ENCODE assay signal across 16 cellular contexts in the genomic region with DNA sequence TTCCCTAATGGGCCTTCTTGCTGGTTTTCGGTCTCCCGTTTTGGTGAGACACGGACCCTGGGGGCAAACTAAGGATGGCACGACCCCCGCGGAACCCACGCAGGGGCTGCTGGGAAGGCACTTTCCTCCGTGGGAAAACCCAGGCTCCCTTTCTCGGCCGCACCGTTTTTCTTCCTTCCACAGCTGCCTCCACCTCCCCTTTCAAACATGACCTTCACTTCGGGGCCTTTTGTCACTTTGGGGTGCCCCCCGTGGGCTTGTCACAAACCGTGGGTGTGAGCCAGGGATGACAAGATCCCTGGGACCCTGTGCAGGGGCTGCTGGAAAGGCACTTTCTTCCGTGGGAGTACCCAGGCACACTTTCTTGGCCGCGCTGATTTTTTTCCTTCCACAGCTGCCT.
"Had no signal": no experiment of that assay in that cellular context is flagged by ENCODE, and none has a peak within 500 bp of the region (broad histone marks: within the 10 kb centered on the region; RNA-seq: fewer than 3 reads in every experiment).

No MANE protein-coding gene starts in this region.

- FAIRE-seq: colon had no signal

- H3K27ac Mint-ChIP-seq: activated naive CD8-positive, alpha-beta T cell; nephron progenitor cell; stimulated activated effector memory CD8-positive, alpha-beta T cell treated with anti-CD3 and anti-CD28 coated beads, Interleukin-12 subunit alpha, Interleukin-12 subunit beta, amount 100 ng/mL, for 72 hours had no signal

- H3K4me1 ChIP-seq: left lung, psoas muscle, right lobe of liver, vagina had no signal

- H3K36me3 ChIP-seq: left lung, right lobe of liver, vagina had no signal

- DNase-seq: activated CD4-positive, alpha-beta T cell treated with anti-CD3 and anti-CD28 coated beads, Interleukin-2, amount 50 U/mL, for 48 hours; amniotic stem cell; caudate nucleus; mesendoderm; nephron progenitor cell; occipital lobe; stimulated activated CD4-positive, alpha-beta T cell treated with anti-CD3 and anti-CD28 coated beads, Interleukin-1b, Interleukin-23, amount 100 ng/mL, for 48 hours had no signal

- H3K4me3 ChIP-seq: left lung, psoas muscle, right lobe of liver, vagina had no signal

- ATAC-seq: esophagus mucosa; left lung; psoas muscle; right lobe of liver; stimulated activated effector memory CD8-positive, alpha-beta T cell treated with anti-CD3 and anti-CD28 coated beads, Interleukin-12 subunit alpha, Interleukin-12 subunit beta, amount 100 ng/mL, for 72 hours had no signal

- H3K4me1 Mint-ChIP-seq: nephron progenitor cell; stimulated activated effector memory CD8-positive, alpha-beta T cell treated with anti-CD3 and anti-CD28 coated beads, Interleukin-12 subunit alpha, Interleukin-12 subunit beta, amount 100 ng/mL, for 72 hours had no signal

- H3K9me3 ChIP-seq: psoas muscle, right lobe of liver, vagina had no signal

- H3K27me3 Mint-ChIP-seq: activated naive CD8-positive, alpha-beta T cell had no signal

- H3K27me3 ChIP-seq: left lung, right lobe of liver, vagina had no signal

- H3K4me3 Mint-ChIP-seq: activated naive CD8-positive, alpha-beta T cell; nephron progenitor cell; stimulated activated effector memory CD8-positive, alpha-beta T cell treated with anti-CD3 and anti-CD28 coated beads, Interleukin-12 subunit alpha, Interleukin-12 subunit beta, amount 100 ng/mL, for 72 hours had no signal

- H3K36me3 Mint-ChIP-seq: activated naive CD8-positive, alpha-beta T cell; stimulated activated effector memory CD8-positive, alpha-beta T cell treated with anti-CD3 and anti-CD28 coated beads, Interleukin-12 subunit alpha, Interleukin-12 subunit beta, amount 100 ng/mL, for 72 hours had no signal

- H3K27ac ChIP-seq: left lung, psoas muscle, right lobe of liver, vagina, VCaP had no signal
